8 cellular contexts compared by ENCODE assay signal in genomic region chr1:23524716-23525401, GRCh38. TPM values are rescaled to one million over a fixed set of nuclear protein-coding genes. Genes with fewer than 3 reads are reported as not detected.
DNase-seq lines count a peak whose midpoint lies in the region; ATAC-seq and TF ChIP-seq lines count a peak whose summit lies in the region.

No MANE protein-coding gene starts in this region.

- no peaks in the 10 kb centered on the region for H3K9me3 Mint-ChIP-seq in activated naive CD8-positive, alpha-beta T cell (ENCODE audit: low read depth)
- H3K9me3 Mint-ChIP-seq in activated naive CD8-positive, alpha-beta T cell treated with anti-CD3 and anti-CD28 coated beads, Interleukin-2, amount 50 U/mL, for 24 hours = no peaks in the 10 kb centered on the region
- H3K9me3 Mint-ChIP-seq in activated naive CD8-positive, alpha-beta T cell treated with anti-CD3 and anti-CD28 coated beads for 36 hours = no peaks in the 10 kb centered on the region
- H3K9me3 Mint-ChIP-seq in stimulated activated naive CD8-positive, alpha-beta T cell treated with anti-CD3 and anti-CD28 coated beads, Interleukin-15, amount 100 ng/mL, for 72 hours = no peaks in the 10 kb centered on the region

- peak overlapping the region; percentile 20 for H3K4me3 Mint-ChIP-seq in activated naive CD8-positive, alpha-beta T cell
- no peak overlapping the region for H3K4me3 Mint-ChIP-seq in activated naive CD8-positive, alpha-beta T cell treated with anti-CD3 and anti-CD28 coated beads, Interleukin-2, amount 50 U/mL, for 24 hours
- peak overlapping the region; percentile 29 for H3K4me3 Mint-ChIP-seq in activated naive CD8-positive, alpha-beta T cell treated with anti-CD3 and anti-CD28 coated beads for 36 hours
- H3K4me3 Mint-ChIP-seq in stimulated activated naive CD8-positive, alpha-beta T cell treated with anti-CD3 and anti-CD28 coated beads, Interleukin-15, amount 100 ng/mL, for 72 hours = peak overlapping the region; percentile 72 to 73

- H3K4me1 Mint-ChIP-seq in activated naive CD8-positive, alpha-beta T cell (ENCODE audit: low read depth) = peaks cover 60% of the 10 kb centered on the region
- H3K4me1 Mint-ChIP-seq in activated naive CD8-positive, alpha-beta T cell treated with anti-CD3 and anti-CD28 coated beads, Interleukin-2, amount 50 U/mL, for 24 hours = peaks cover 65% of the 10 kb centered on the region
- H3K4me1 Mint-ChIP-seq in activated naive CD8-positive, alpha-beta T cell treated with anti-CD3 and anti-CD28 coated beads for 36 hours = peaks cover 54% of the 10 kb centered on the region
- H3K4me1 Mint-ChIP-seq in stimulated activated naive CD8-positive, alpha-beta T cell treated with anti-CD3 and anti-CD28 coated beads, Interleukin-15, amount 100 ng/mL, for 72 hours = peaks cover 72% of the 10 kb centered on the region

- H3K27me3 Mint-ChIP-seq in activated naive CD8-positive, alpha-beta T cell = no peaks in the 10 kb centered on the region
- H3K27me3 Mint-ChIP-seq in activated naive CD8-positive, alpha-beta T cell treated with anti-CD3 and anti-CD28 coated beads, Interleukin-2, amount 50 U/mL, for 24 hours = no peaks in the 10 kb centered on the region
- H3K27me3 Mint-ChIP-seq in activated naive CD8-positive, alpha-beta T cell treated with anti-CD3 and anti-CD28 coated beads for 36 hours = peaks cover 2% of the 10 kb centered on the region
- H3K27me3 Mint-ChIP-seq in stimulated activated naive CD8-positive, alpha-beta T cell treated with anti-CD3 and anti-CD28 coated beads, Interleukin-15, amount 100 ng/mL, for 72 hours = no peaks in the 10 kb centered on the region

- no peak overlapping the region for H3K4me3 ChIP-seq in left ventricle myocardium inferior

- H3K9me3 ChIP-seq in left ventricle myocardium inferior (replicated peaks) = no peaks in the 10 kb centered on the region

- no peak overlapping the region for H3K27ac ChIP-seq in left ventricle myocardium inferior (replicated peaks)

- H3K27me3 ChIP-seq in left ventricle myocardium inferior (ENCODE audit: low read depth) = peaks cover 12% of the 10 kb centered on the region

- DNase-seq in activated naive CD8-positive, alpha-beta T cell treated with anti-CD3 and anti-CD28 coated beads, Interleukin-2, amount 50 U/mL, for 24 hours = no peak
- peak; percentile 85 for DNase-seq in NCI-H510A (lab: John Stamatoyannopoulos, UW)
- DNase-seq in activated naive CD8-positive, alpha-beta T cell treated with anti-CD3 and anti-CD28 coated beads for 36 hours = no peak
- DNase-seq in stimulated activated naive CD8-positive, alpha-beta T cell treated with anti-CD3 and anti-CD28 coated beads, Interleukin-15, amount 100 ng/mL, for 72 hours = peak in 1 of 2 donors; percentile 37
- DNase-seq in amniotic stem cell (lab: John Stamatoyannopoulos, UW) = no peak
- no peak for DNase-seq in left ventricle myocardium inferior
- no peak for DNase-seq in GDM1 (lab: John Stamatoyannopoulos, UW)

- no peak overlapping the region for H3K27ac Mint-ChIP-seq in activated naive CD8-positive, alpha-beta T cell
- H3K27ac Mint-ChIP-seq in activated naive CD8-positive, alpha-beta T cell treated with anti-CD3 and anti-CD28 coated beads, Interleukin-2, amount 50 U/mL, for 24 hours = no peak overlapping the region
- no peak overlapping the region for H3K27ac Mint-ChIP-seq in activated naive CD8-positive, alpha-beta T cell treated with anti-CD3 and anti-CD28 coated beads for 36 hours
- peak overlapping the region; percentile 86 to 93 for H3K27ac Mint-ChIP-seq in stimulated activated naive CD8-positive, alpha-beta T cell treated with anti-CD3 and anti-CD28 coated beads, Interleukin-15, amount 100 ng/mL, for 72 hours

- no peaks in the 10 kb centered on the region for H3K36me3 Mint-ChIP-seq in activated naive CD8-positive, alpha-beta T cell
- H3K36me3 Mint-ChIP-seq in activated naive CD8-positive, alpha-beta T cell treated with anti-CD3 and anti-CD28 coated beads, Interleukin-2, amount 50 U/mL, for 24 hours (ENCODE audit: low read depth) = peaks cover 30% of the 10 kb centered on the region
- H3K36me3 Mint-ChIP-seq in activated naive CD8-positive, alpha-beta T cell treated with anti-CD3 and anti-CD28 coated beads for 36 hours = peaks cover 58% of the 10 kb centered on the region

- intact Hi-C loops in left ventricle myocardium inferior (cut with micrococcal nuclease) = no loop called here

- no peak for TF ChIP-seq CTCF in left ventricle myocardium inferior (IDR thresholded peaks at IDR 0.05; ENCODE audit: borderline replicate concordance)

- no peak for ATAC-seq in activated naive CD8-positive, alpha-beta T cell treated with anti-CD3 and anti-CD28 coated beads, Interleukin-2, amount 50 U/mL, for 24 hours
- peak; percentile 42 for ATAC-seq in stimulated activated naive CD8-positive, alpha-beta T cell treated with anti-CD3 and anti-CD28 coated beads, Interleukin-15, amount 100 ng/mL, for 72 hours

- peaks cover 15% of the 10 kb centered on the region for H3K4me1 ChIP-seq in left ventricle myocardium inferior

- no peaks in the 10 kb centered on the region for H3K36me3 ChIP-seq in left ventricle myocardium inferior

RNA-seq across cellular contexts. Expression of gene E2F2, which starts 6.2 kb away (rescaled TPM):
- 10 to 100 TPM; 36.1 to 37.5 TPM for total RNA-seq in activated naive CD8-positive, alpha-beta T cell treated with anti-CD3 and anti-CD28 coated beads for 36 hours
- total RNA-seq in left ventricle myocardium inferior = 0.16 TPM

RNA-seq across cellular contexts. Expression of gene ID3, which starts 34.4 kb away (rescaled TPM):
- total RNA-seq in activated naive CD8-positive, alpha-beta T cell treated with anti-CD3 and anti-CD28 coated beads for 36 hours = 10 to 100 TPM; 59.1 to 59.5 TPM
- 75.2 TPM for total RNA-seq in left ventricle myocardium inferior

RNA-seq across cellular contexts. Expression of gene ASAP3, which starts 40.9 kb away (rescaled TPM):
- 1 to 10 TPM; 1.2 to 2.2 TPM for total RNA-seq in activated naive CD8-positive, alpha-beta T cell treated with anti-CD3 and anti-CD28 coated beads for 36 hours
- 44.4 TPM for total RNA-seq in left ventricle myocardium inferior

Comparison
In these comparisons a context has a peak if more than half of its experiments do, and no peak if none do; other contexts are left out.
1. H3K27ac Mint-ChIP-seq: peak in stimulated activated naive CD8-positive, alpha-beta T cell treated with anti-CD3 and anti-CD28 coated beads, Interleukin-15, amount 100 ng/mL, for 72 hours (2 of 2); none in activated naive CD8-positive, alpha-beta T cell (single experiment), activated naive CD8-positive, alpha-beta T cell treated with anti-CD3 and anti-CD28 coated beads, Interleukin-2, amount 50 U/mL, for 24 hours (single experiment) and activated naive CD8-positive, alpha-beta T cell treated with anti-CD3 and anti-CD28 coated beads for 36 hours (single experiment).
2. RNA of gene E2F2, which starts 6.2 kb away (total RNA-seq): 36.1 to 37.5 TPM in activated naive CD8-positive, alpha-beta T cell treated with anti-CD3 and anti-CD28 coated beads for 36 hours; 0.16 TPM in left ventricle myocardium inferior (single experiment); every median in the first group is over 10 times any median in the second.
3. RNA of gene ASAP3, which starts 40.9 kb away (total RNA-seq): 44.4 TPM in left ventricle myocardium inferior (single experiment); 1.2 to 2.2 TPM in activated naive CD8-positive, alpha-beta T cell treated with anti-CD3 and anti-CD28 coated beads for 36 hours; every median in the first group is over 10 times any median in the second.